Comparison of ENCODE assay signal across 8 cellular contexts in genomic region chr10:99619090-99619800, GRCh38. TPM values are rescaled to one million over a fixed set of nuclear protein-coding genes. Genes with fewer than 3 reads are reported as not detected.
A peak's percentile ranks its signal among the peaks of the same experiment; 100 is the strongest.
DNase-seq lines count a peak whose midpoint lies in the region; ATAC-seq and TF ChIP-seq lines count a peak whose summit lies in the region.

No MANE protein-coding gene starts in this region.

- H3K9me3 Mint-ChIP-seq in WTC11: no peaks in the 10 kb centered on the region

- peak overlapping the region; percentile 73 for H3K4me3 Mint-ChIP-seq in WTC11

- TF ChIP-seq CTCF in WTC11 (IDR thresholded peaks at IDR 0.05) (no peak), gastroesophageal sphincter (IDR thresholded peaks at IDR 0.05) (no peak)

- H3K4me3 ChIP-seq in ACC112 (ENCODE audit: low read depth, low read length): peak overlapping the region; percentile 98
- peak overlapping the region; percentile 83 for H3K4me3 ChIP-seq in H7 (ENCODE audit: insufficient read depth, low read depth, low read length)
- peak overlapping the region; percentile 48 to 90 for H3K4me3 ChIP-seq in gastroesophageal sphincter
- H3K4me3 ChIP-seq in skeletal muscle cell (ENCODE audit: low read depth, low read length): peak overlapping the region; percentile 89

- H3K36me3 ChIP-seq in ACC112 (ENCODE audit: insufficient read depth, low read length) (peaks cover 8% of the 10 kb centered on the region; the same call in 1 of the 2 replicates), H7 (replicated peaks; ENCODE audit: control insufficient read depth, insufficient read depth, low read length) (no peaks in the 10 kb centered on the region), gastroesophageal sphincter (peaks cover 0 to 11% of the 10 kb centered on the region in 2 donors)

- DNase-seq in H7: no peak
- no peak for DNase-seq in WTC11 (ENCODE audit: low spot score)
- DNase-seq in skeletal muscle cell (ENCODE audit: low read depth): no peak
- DNase-seq in HuH-7.5 (ENCODE audit: low spot score): no peak
- DNase-seq in AG08395 (ENCODE audit: low spot score): no peak
- no peak for DNase-seq in SW 1271 (lab: John Stamatoyannopoulos, UW)

- 0 to 1% methylated on average over 7 to 9 of the region's 9 CpGs for WGBS in gastroesophageal sphincter (ENCODE audit: low coverage in 1 of 2), 2 donors

- peaks cover 58% of the 10 kb centered on the region for H3K79me2 ChIP-seq in ACC112 (ENCODE audit: control insufficient read depth, insufficient read depth, low read length, unreplicated experiment)

- H3K27ac ChIP-seq in ACC112 (ENCODE audit: low read depth, low read length) (peak overlapping the region; percentile 94), gastroesophageal sphincter (peak overlapping the region; percentile 8 to 99 (median 92))

- POLR2A ChIA-PET in WTC11 (lab: Charles Lee): interaction anchor here (0.5 to 0.7 kb wide), 2 partner anchors 19 to 40 kb away, joined by 4 to 6 read pairs; partner anchors contain the start of gene ENTPD7

- H3K4me1 ChIP-seq in ACC112 (ENCODE audit: control insufficient read depth, insufficient read depth, low read length, unreplicated experiment): peaks cover 28% of the 10 kb centered on the region
- H3K4me1 ChIP-seq in gastroesophageal sphincter: peaks cover 0 to 57% (median 30%) of the 10 kb centered on the region in 3 donors

- CTCF ChIA-PET in WTC11 (lab: Charles Lee): interaction anchor here (1.5 kb wide), 1 partner anchor 58 kb away, joined by 8 read pairs; no protein-coding TSS in a partner anchor

- H2AFZ ChIP-seq in ACC112 (ENCODE audit: low read length, unreplicated experiment): no peak overlapping the region

- ATAC-seq in WTC11 (no peak), gastroesophageal sphincter (no peak)

- H3K27me3 ChIP-seq in ACC112 (ENCODE audit: insufficient read depth, low read length): no peaks in the 10 kb centered on the region
- H3K27me3 ChIP-seq in H7 (ENCODE audit: control insufficient read depth, insufficient read depth, low read length): no peaks in the 10 kb centered on the region; the same call in 1 of the 2 replicates
- no peaks in the 10 kb centered on the region for H3K27me3 ChIP-seq in gastroesophageal sphincter

- H3K27ac Mint-ChIP-seq in WTC11: no peak overlapping the region

- H3K36me3 Mint-ChIP-seq in WTC11: no peaks in the 10 kb centered on the region

- no peak for TF ChIP-seq EP300 in gastroesophageal sphincter (IDR thresholded peaks at IDR 0.05)

- no peaks in the 10 kb centered on the region for H3K9me3 ChIP-seq in gastroesophageal sphincter

- peaks cover 30% of the 10 kb centered on the region for H3K4me1 Mint-ChIP-seq in WTC11

- H3K27me3 Mint-ChIP-seq in WTC11 (ENCODE audit: low read depth): 0 out of 2 replicates have a peak, but pooled peaks cover 3% of the 10 kb centered on the region

- no peak for TF ChIP-seq POLR2A in gastroesophageal sphincter (IDR thresholded peaks at IDR 0.05)

TF ChIP-seq in WTC11, 78 proteins besides CTCF, POLR2A, EP300 and RAD21:
- TF ChIP-seq EMX1 (CRISPR knock-in tag; IDR thresholded peaks at IDR 0.05) (no peak), NFYB (CRISPR knock-in tag; conservative IDR thresholded peaks at IDR 0.05; ENCODE audit: low read depth) (no peak), ZNF671 (CRISPR knock-in tag; IDR thresholded peaks at IDR 0.05) (no peak), ZNF138 (CRISPR knock-in tag; conservative IDR thresholded peaks at IDR 0.05) (no peak), GRHL2 (CRISPR knock-in tag; IDR thresholded peaks at IDR 0.05; ENCODE audit: insufficient replicate concordance, severe bottlenecking) (no peak), USF1 (CRISPR knock-in tag; IDR thresholded peaks at IDR 0.05) (no peak), PRRX2 (CRISPR knock-in tag; IDR thresholded peaks at IDR 0.05) (no peak), SOX15 (CRISPR knock-in tag; IDR thresholded peaks at IDR 0.05) (no peak), ZBTB21 (CRISPR knock-in tag; IDR thresholded peaks at IDR 0.05; ENCODE audit: borderline replicate concordance) (no peak), SP1 (CRISPR knock-in tag; conservative IDR thresholded peaks at IDR 0.05) (no peak), SMAD3 (CRISPR knock-in tag; IDR thresholded peaks at IDR 0.05; ENCODE audit: borderline replicate concordance) (no peak), OVOL2 (CRISPR knock-in tag; IDR thresholded peaks at IDR 0.05; ENCODE audit: borderline replicate concordance) (no peak)
- TF ChIP-seq, protein P1, sequence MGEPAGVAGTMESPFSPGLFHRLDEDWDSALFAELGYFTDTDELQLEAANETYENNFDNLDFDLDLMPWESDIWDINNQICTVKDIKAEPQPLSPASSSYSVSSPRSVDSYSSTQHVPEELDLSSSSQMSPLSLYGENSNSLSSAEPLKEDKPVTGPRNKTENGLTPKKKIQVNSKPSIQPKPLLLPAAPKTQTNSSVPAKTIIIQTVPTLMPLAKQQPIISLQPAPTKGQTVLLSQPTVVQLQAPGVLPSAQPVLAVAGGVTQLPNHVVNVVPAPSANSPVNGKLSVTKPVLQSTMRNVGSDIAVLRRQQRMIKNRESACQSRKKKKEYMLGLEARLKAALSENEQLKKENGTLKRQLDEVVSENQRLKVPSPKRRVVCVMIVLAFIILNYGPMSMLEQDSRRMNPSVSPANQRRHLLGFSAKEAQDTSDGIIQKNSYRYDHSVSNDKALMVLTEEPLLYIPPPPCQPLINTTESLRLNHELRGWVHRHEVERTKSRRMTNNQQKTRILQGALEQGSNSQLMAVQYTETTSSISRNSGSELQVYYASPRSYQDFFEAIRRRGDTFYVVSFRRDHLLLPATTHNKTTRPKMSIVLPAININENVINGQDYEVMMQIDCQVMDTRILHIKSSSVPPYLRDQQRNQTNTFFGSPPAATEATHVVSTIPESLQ (CRISPR knock-in tag; IDR thresholded peaks at IDR 0.05): no peak
- TF ChIP-seq, protein P2, sequence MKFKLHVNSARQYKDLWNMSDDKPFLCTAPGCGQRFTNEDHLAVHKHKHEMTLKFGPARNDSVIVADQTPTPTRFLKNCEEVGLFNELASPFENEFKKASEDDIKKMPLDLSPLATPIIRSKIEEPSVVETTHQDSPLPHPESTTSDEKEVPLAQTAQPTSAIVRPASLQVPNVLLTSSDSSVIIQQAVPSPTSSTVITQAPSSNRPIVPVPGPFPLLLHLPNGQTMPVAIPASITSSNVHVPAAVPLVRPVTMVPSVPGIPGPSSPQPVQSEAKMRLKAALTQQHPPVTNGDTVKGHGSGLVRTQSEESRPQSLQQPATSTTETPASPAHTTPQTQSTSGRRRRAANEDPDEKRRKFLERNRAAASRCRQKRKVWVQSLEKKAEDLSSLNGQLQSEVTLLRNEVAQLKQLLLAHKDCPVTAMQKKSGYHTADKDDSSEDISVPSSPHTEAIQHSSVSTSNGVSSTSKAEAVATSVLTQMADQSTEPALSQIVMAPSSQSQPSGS (CRISPR knock-in tag; IDR thresholded peaks at IDR 0.05; ENCODE audit: borderline replicate concordance, low read depth): no peak
- TF ChIP-seq, protein P3, sequence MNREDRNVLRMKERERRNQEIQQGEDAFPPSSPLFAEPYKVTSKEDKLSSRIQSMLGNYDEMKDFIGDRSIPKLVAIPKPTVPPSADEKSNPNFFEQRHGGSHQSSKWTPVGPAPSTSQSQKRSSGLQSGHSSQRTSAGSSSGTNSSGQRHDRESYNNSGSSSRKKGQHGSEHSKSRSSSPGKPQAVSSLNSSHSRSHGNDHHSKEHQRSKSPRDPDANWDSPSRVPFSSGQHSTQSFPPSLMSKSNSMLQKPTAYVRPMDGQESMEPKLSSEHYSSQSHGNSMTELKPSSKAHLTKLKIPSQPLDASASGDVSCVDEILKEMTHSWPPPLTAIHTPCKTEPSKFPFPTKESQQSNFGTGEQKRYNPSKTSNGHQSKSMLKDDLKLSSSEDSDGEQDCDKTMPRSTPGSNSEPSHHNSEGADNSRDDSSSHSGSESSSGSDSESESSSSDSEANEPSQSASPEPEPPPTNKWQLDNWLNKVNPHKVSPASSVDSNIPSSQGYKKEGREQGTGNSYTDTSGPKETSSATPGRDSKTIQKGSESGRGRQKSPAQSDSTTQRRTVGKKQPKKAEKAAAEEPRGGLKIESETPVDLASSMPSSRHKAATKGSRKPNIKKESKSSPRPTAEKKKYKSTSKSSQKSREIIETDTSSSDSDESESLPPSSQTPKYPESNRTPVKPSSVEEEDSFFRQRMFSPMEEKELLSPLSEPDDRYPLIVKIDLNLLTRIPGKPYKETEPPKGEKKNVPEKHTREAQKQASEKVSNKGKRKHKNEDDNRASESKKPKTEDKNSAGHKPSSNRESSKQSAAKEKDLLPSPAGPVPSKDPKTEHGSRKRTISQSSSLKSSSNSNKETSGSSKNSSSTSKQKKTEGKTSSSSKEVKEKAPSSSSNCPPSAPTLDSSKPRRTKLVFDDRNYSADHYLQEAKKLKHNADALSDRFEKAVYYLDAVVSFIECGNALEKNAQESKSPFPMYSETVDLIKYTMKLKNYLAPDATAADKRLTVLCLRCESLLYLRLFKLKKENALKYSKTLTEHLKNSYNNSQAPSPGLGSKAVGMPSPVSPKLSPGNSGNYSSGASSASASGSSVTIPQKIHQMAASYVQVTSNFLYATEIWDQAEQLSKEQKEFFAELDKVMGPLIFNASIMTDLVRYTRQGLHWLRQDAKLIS (CRISPR knock-in tag; IDR thresholded peaks at IDR 0.05; ENCODE audit: borderline replicate concordance): no peak

RNA-seq across cellular contexts. Expression of gene SLC25A28, which starts 1.0 kb away (rescaled TPM):
- 21.5 and 24.0 TPM in 2 replicates for total RNA-seq in H7 (2014; rRNA removed; shearing (Covaris generic))
- total RNA-seq in WTC11 (2021) (17.3 to 18.3 TPM (median 18.2 TPM) in 3 replicates), gastroesophageal sphincter (10 to 100 TPM; 18.6 to 55.6 (median 33.3) TPM)

RNA-seq across cellular contexts. Expression of gene ENTPD7, which starts 40.1 kb away (rescaled TPM):
- total RNA-seq in H7 (2014; rRNA removed; shearing (Covaris generic)): 8.2 and 8.6 TPM in 2 replicates
- total RNA-seq in WTC11 (2021): 10.2 to 11.4 TPM (median 11.2 TPM) in 3 replicates
- total RNA-seq in gastroesophageal sphincter: 1 to 10 TPM; 4.5 to 9.1 (median 5.6) TPM
